21 cellular contexts compared by ENCODE assay signal in the genomic region with DNA sequence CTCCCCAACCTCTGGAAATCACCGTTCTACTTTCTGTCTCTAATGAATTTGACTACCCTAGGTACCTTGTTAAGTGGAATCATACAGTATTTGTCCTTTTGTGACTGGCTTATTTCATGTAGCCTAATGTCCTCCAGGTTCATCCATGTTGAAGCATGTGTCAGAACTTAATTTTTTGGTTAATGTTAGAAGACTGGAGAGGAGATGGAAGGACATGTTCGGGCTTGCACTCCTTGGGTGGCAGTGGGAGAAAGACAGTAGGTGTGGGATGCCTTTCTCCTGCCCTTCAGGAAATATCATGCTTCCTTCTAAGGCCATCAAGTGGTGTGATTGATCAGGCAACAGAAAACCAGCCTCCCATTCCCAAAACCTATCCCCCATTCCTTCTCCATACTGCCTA.
DNase-seq lines count a peak whose midpoint lies in the region; TF ChIP-seq lines count a peak whose summit lies in the region.
"Had no signal": no experiment of that assay in that cellular context is flagged by ENCODE, and none has a peak within 500 bp of the region (broad histone marks: within the 10 kb centered on the region; RNA-seq: fewer than 3 reads in every experiment).

No MANE protein-coding gene starts in this region.

- no CpG with 5 or more reads among the region's 2 CpGs for WGBS in neuronal stem cell (ENCODE audit: extremely low coverage in 2 of 2, insufficient read length in 2 of 2, insufficient replicate concordance in 1 of 2), 2 donors
- 72 to 100% methylated on average over 1 to 2 of the region's 2 CpGs for WGBS in transverse colon (ENCODE audit: low coverage in 1 of 2), 2 donors

- H4K20me1 ChIP-seq in DOHH2 (ENCODE audit: control insufficient read depth, insufficient read depth, low read depth, low read length), result no peaks in the 10 kb centered on the region
- H4K20me1 ChIP-seq in OCI-LY1 (ENCODE audit: insufficient read depth, low read length), result no peaks in the 10 kb centered on the region

- no peak overlapping the region for H3K4me3 Mint-ChIP-seq in dendritic cell treated with granulocyte-macrophage colony-stimulating factor and Interleukin-4, amounts not matched to agents 40 ng/mL and 50 ng/mL, for 4 days

- no peaks in the 10 kb centered on the region for H3K79me1 ChIP-seq in neuronal stem cell (ENCODE audit: low read depth, low read length)

- H2BK15ac ChIP-seq in neuronal stem cell (ENCODE audit: low read length), result no peak overlapping the region

- H3K36me3 ChIP-seq in DOHH2 (ENCODE audit: control insufficient read depth, low read length), result no peaks in the 10 kb centered on the region
- no peaks in the 10 kb centered on the region for H3K36me3 ChIP-seq in OCI-LY1 (ENCODE audit: insufficient read depth, low read length)
- no peaks in the 10 kb centered on the region for H3K36me3 ChIP-seq in neuronal stem cell (replicated peaks in 1 of 2; ENCODE audit: control insufficient read depth in 2 of 2, insufficient read depth in 2 of 2, low read length in 2 of 2)
- no peaks in the 10 kb centered on the region for H3K36me3 ChIP-seq in transverse colon
- H3K36me3 ChIP-seq: Peyer's patch had no signal

- DNase-seq in neuronal stem cell (ENCODE audit: low spot score) (no peak), NCI-H1930 (lab: John Stamatoyannopoulos, UW) (no peak), HT-29 (ENCODE audit: low spot score) (no peak), transverse colon (no peak)
- DNase-seq in stimulated activated naive CD4-positive, alpha-beta T cell treated with Interleukin-2 at 50 U/mL for 16 hours (lab: John Stamatoyannopoulos, UW), result no peak
- DNase-seq: Caco-2, DMS53, KG1, NCI-H1048, NCI-H1436 treated with DMSO at 0.1 percent for 48 hours, NCI-H2081 treated with DMSO at 0.1 percent for 48 hours, NCI-H510A, NCI-H82, Peyer's patch, Right ventricle myocardium superior had no signal

- H3K9ac ChIP-seq in OCI-LY1 (ENCODE audit: low read length) (peak overlapping the region; percentile 14; the same call in 1 of the 2 replicates), neuronal stem cell (ENCODE audit: low read depth, low read length, poor library complexity) (no peak overlapping the region)

- H3K9me2 ChIP-seq in DOHH2 (replicated peaks; ENCODE audit: control insufficient read depth, low read length), result no peaks in the 10 kb centered on the region
- H3K9me2 ChIP-seq in OCI-LY1 (ENCODE audit: low read depth, low read length), result no peaks in the 10 kb centered on the region

- H3K79me2 ChIP-seq in DOHH2 (ENCODE audit: control insufficient read depth, low read length) (peaks cover 21% of the 10 kb centered on the region), OCI-LY1 (ENCODE audit: insufficient read depth, low read length) (no peaks in the 10 kb centered on the region)

- no peaks in the 10 kb centered on the region for H3K9me3 Mint-ChIP-seq in dendritic cell treated with granulocyte-macrophage colony-stimulating factor and Interleukin-4, amounts not matched to agents 40 ng/mL and 50 ng/mL, for 4 days

- intact Hi-C loops in dendritic cell treated with granulocyte-macrophage colony-stimulating factor and Interleukin-4, amounts not matched to agents 40 ng/mL and 50 ng/mL, for 4 days (cut with micrococcal nuclease), result loop anchor here (10.0 kb wide), 1 partner anchor 171 kb away; a partner anchor contains a TSS
- intact Hi-C loops in transverse colon (cut with DNase I; ENCODE audit: low total_unique reads), result no loop called here

- H3K27ac Mint-ChIP-seq in dendritic cell treated with granulocyte-macrophage colony-stimulating factor and Interleukin-4, amounts not matched to agents 40 ng/mL and 50 ng/mL, for 4 days, result peak overlapping the region; percentile 77

- H3K4me1 ChIP-seq in DOHH2 (ENCODE audit: control insufficient read depth, low read length) (peaks cover 89% of the 10 kb centered on the region), OCI-LY1 (ENCODE audit: insufficient read depth, low read length, severe bottlenecking) (peaks cover 68% of the 10 kb centered on the region), neuronal stem cell (ENCODE audit: control insufficient read depth in 2 of 2, insufficient read depth in 1 of 2, low read depth in 1 of 2, low read length in 2 of 2) (no peaks in the 10 kb centered on the region), transverse colon (peaks cover 0 to 12% (median 0%) of the 10 kb centered on the region in 4 donors)
- H3K4me1 ChIP-seq: A549, Caco-2, Peyer's patch had no signal

- no peak overlapping the region for H4K91ac ChIP-seq in neuronal stem cell (ENCODE audit: low read depth, low read length, poor library complexity)

- no peaks in the 10 kb centered on the region for H3K36me3 Mint-ChIP-seq in dendritic cell treated with granulocyte-macrophage colony-stimulating factor and Interleukin-4, amounts not matched to agents 40 ng/mL and 50 ng/mL, for 4 days (ENCODE audit: low read depth)

- peak overlapping the region; percentile 51 for H3K4me3 ChIP-seq in DOHH2 (ENCODE audit: low read length)
- H3K4me3 ChIP-seq in OCI-LY1 (ENCODE audit: low read depth, low read length, poor library complexity, severe bottlenecking), result no peak overlapping the region
- no peak overlapping the region for H3K4me3 ChIP-seq in neuronal stem cell (ENCODE audit: low read length in 2 of 2)
- no peak overlapping the region for H3K4me3 ChIP-seq in transverse colon
- H3K4me3 ChIP-seq: A549, Peyer's patch, SK-N-MC had no signal

- H3K4ac ChIP-seq in neuronal stem cell (ENCODE audit: low read length), result no peak overlapping the region

- no peak overlapping the region for H4K8ac ChIP-seq in neuronal stem cell (ENCODE audit: low read depth, low read length)

- no peak overlapping the region for H2BK12ac ChIP-seq in neuronal stem cell (ENCODE audit: low read length)

- no peak overlapping the region for H3K18ac ChIP-seq in neuronal stem cell (ENCODE audit: low read length)

- no peak for TF ChIP-seq EP300 in transverse colon (IDR thresholded peaks at IDR 0.05; ENCODE audit: low read depth)

- H3K4me2 ChIP-seq in DOHH2 (ENCODE audit: low read length), result peak overlapping the region; percentile 75
- H3K4me2 ChIP-seq in OCI-LY1 (ENCODE audit: low read length), result no peak overlapping the region
- H3K4me2 ChIP-seq in neuronal stem cell (ENCODE audit: insufficient read depth, low read length, poor library complexity, severe bottlenecking), result no peak overlapping the region
- H3K4me2 ChIP-seq: A549 had no signal

- H3K27ac ChIP-seq in DOHH2 (ENCODE audit: low read depth, low read length) (peak overlapping the region; percentile 63), OCI-LY1 (ENCODE audit: low read depth, low read length, poor library complexity, severe bottlenecking) (peak overlapping the region; percentile 71), neuronal stem cell (replicated peaks; ENCODE audit: low read length) (no peak overlapping the region), transverse colon (no peak overlapping the region)
- H3K27ac ChIP-seq: A549, C4-2B, Peyer's patch, SK-N-MC had no signal

- H2BK5ac ChIP-seq in neuronal stem cell (ENCODE audit: low read length), result no peak overlapping the region

- H3K4me1 Mint-ChIP-seq in dendritic cell treated with granulocyte-macrophage colony-stimulating factor and Interleukin-4, amounts not matched to agents 40 ng/mL and 50 ng/mL, for 4 days (ENCODE audit: low read depth), result peaks cover 53% of the 10 kb centered on the region

- no peak overlapping the region for H2AK5ac ChIP-seq in neuronal stem cell (ENCODE audit: low read depth, low read length)

- no peak overlapping the region for H2AFZ ChIP-seq in OCI-LY1 (ENCODE audit: low read length)
- H2AFZ ChIP-seq in neuronal stem cell (ENCODE audit: low read length), result peak overlapping the region; percentile 32

- in situ Hi-C loops in transverse colon (cut with MboI; ENCODE audit: low pct_ligation_motif_present in 1 of 4, low pct_unique_long_range_greater_than_20kb in 1 of 4, low sequenced_read_pairs in 3 of 4), result loop anchor here in 2 of 4 donors (5.0 to 10.0 kb wide), 2 partner anchors 171 to 179 kb away; no protein-coding TSS in a partner anchor

- TF ChIP-seq CTCF in DOHH2 (IDR thresholded peaks at IDR 0.05; ENCODE audit: low read depth, low read length, poor library complexity, severe bottlenecking) (no peak), OCI-LY1 (IDR thresholded peaks at IDR 0.05; ENCODE audit: low read length) (no peak), transverse colon (IDR thresholded peaks at IDR 0.05) (no peak)

- no peak overlapping the region for H2BK120ac ChIP-seq in neuronal stem cell (ENCODE audit: low read depth, low read length)

- no peaks in the 10 kb centered on the region for H3K27me3 Mint-ChIP-seq in dendritic cell treated with granulocyte-macrophage colony-stimulating factor and Interleukin-4, amounts not matched to agents 40 ng/mL and 50 ng/mL, for 4 days

- TF ChIP-seq POLR2A in transverse colon (IDR thresholded peaks at IDR 0.05), result no peak

- no peak overlapping the region for H3K14ac ChIP-seq in neuronal stem cell (ENCODE audit: low read length)

- peaks cover 33% of the 10 kb centered on the region for H3F3A ChIP-seq in DOHH2 (ENCODE audit: control insufficient read depth, insufficient read depth)
- H3F3A ChIP-seq in OCI-LY1 (ENCODE audit: insufficient read depth, low read length), result peaks cover 5% of the 10 kb centered on the region

- H3K9me3 ChIP-seq in DOHH2 (ENCODE audit: control insufficient read depth, insufficient read depth, low read length) (no peaks in the 10 kb centered on the region), OCI-LY1 (ENCODE audit: low read length) (no peaks in the 10 kb centered on the region), neuronal stem cell (replicated peaks in 1 of 2; ENCODE audit: control insufficient read depth in 2 of 2, insufficient read depth in 1 of 2, low read depth in 1 of 2, low read length in 2 of 2) (no peaks in the 10 kb centered on the region), transverse colon (no peaks in the 10 kb centered on the region)
- H3K9me3 ChIP-seq: A549, Caco-2, Peyer's patch had no signal

- no peak overlapping the region for H3K23ac ChIP-seq in neuronal stem cell (ENCODE audit: low read depth, low read length, poor library complexity)

- H3K27me3 ChIP-seq in DOHH2 (ENCODE audit: control insufficient read depth, low read length), result no peaks in the 10 kb centered on the region
- H3K27me3 ChIP-seq in OCI-LY1 (ENCODE audit: insufficient read depth, low read length), result no peaks in the 10 kb centered on the region
- no peaks in the 10 kb centered on the region for H3K27me3 ChIP-seq in neuronal stem cell (ENCODE audit: control insufficient read depth in 3 of 3, insufficient read depth in 3 of 3, low read depth in 1 of 3, low read length in 3 of 3)
- H3K27me3 ChIP-seq in transverse colon, result no peaks in the 10 kb centered on the region
- H3K27me3 ChIP-seq: Peyer's patch had no signal

Comparison
In these comparisons a context has a peak if more than half of its experiments do, and no peak if none do; other contexts are left out.
1. H3K27ac ChIP-seq: peak in DOHH2 (single experiment) and OCI-LY1 (single experiment); none in neuronal stem cell (single experiment) and transverse colon (0 of 4).